In the genomic region with DNA sequence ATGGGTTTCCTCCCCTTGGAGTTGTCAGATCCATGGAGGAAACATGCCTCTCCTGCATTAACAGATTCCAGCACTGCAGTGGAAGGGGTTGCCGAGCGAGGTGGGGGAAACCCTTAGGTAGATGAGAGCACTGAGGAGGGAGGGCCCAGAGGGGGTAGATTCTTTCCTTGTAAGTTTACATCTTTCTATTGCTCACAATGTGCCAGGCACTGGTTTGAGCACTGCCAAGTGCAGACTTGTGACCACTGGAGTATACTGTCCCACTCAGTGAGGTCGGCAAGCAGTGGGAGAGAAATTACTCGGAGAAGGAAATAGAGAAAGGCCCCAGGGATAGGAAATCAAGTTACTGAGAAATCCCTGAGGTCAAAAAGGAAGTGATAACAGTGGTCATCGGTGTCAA, we compare ENCODE assay signal across 25 cellular contexts.
"Had no signal": no experiment of that assay in that cellular context is flagged by ENCODE, and none has a peak within 500 bp of the region (broad histone marks: within the 10 kb centered on the region; RNA-seq: fewer than 3 reads in every experiment).

No MANE protein-coding gene starts in this region.

- H3K27me3 ChIP-seq: breast epithelium, SJSA1 had no signal

- H3K27ac ChIP-seq: KMS-11, SJSA1 had no signal

- H3K36me3 ChIP-seq: breast epithelium, SJSA1 had no signal

- H3K4me3 ChIP-seq: breast epithelium, SJSA1 had no signal

- H3K4me1 ChIP-seq: breast epithelium, SJSA1 had no signal

- H3K4me2 ChIP-seq: KMS-11 had no signal

- H3K9ac ChIP-seq: KMS-11 had no signal

- FAIRE-seq: RCC 7860 had no signal

- H3K9me3 ChIP-seq: breast epithelium, SJSA1 had no signal

- DNase-seq: activated CD4-positive, alpha-beta T cell treated with anti-CD3 and anti-CD28 coated beads for 48 hours; activated CD4-positive, alpha-beta T cell treated with anti-CD3 and anti-CD28 coated beads, Interleukin-2, amount 50 U/mL, for 4 hours; activated CD4-positive, CD25-positive, alpha-beta regulatory T cell treated with anti-CD3 and anti-CD28 coated beads, Interleukin-2, amount 50 U/mL, for 72 hours; activated CD8-positive, alpha-beta memory T cell treated with anti-CD3 and anti-CD28 coated beads, Interleukin-2, amount 50 U/mL, for 48 hours; activated CD8-positive, alpha-beta T cell treated with anti-CD3 and anti-CD28 coated beads, Interleukin-2, amount 10 ng/mL, durations not matched to agents 7 days and 5 days; activated naive CD4-positive, alpha-beta T cell treated with anti-CD3 and anti-CD28 coated beads, Interleukin-2, amount 50 U/mL, for 16 hours; activated naive CD8-positive, alpha-beta T cell treated with anti-CD3 and anti-CD28 coated beads, Interleukin-2, amount 10 ng/mL, durations not matched to agents 7 days and 5 days; activated T-cell treated with anti-CD3 and anti-CD28 coated beads, Interleukin-2, amount 50 U/mL, for 1 hour; aorta; caudate nucleus; NCI-H1092; NCI-H1417 treated with DMSO at 0.1 percent for 48 hours; NCI-H1694; NCI-H2107; NCI-H2171 treated with DMSO at 0.1 percent for 48 hours; NCI-H226; NCI-H510A treated with DMSO at 0.1 percent for 48 hours; NCI-H69; NK-92 treated with Interleukin-12 subunit alpha and Interleukin-12 subunit beta, amount 100 ng/mL, for 24 hours; SHP77; SW 1271 had no signal
